ENCODE assay signal across 8 cellular contexts in genomic region chr4:51842554-51843308, GRCh38. TPM values are rescaled to one million over a fixed set of nuclear protein-coding genes. Genes with fewer than 3 reads are reported as not detected.
A peak's percentile ranks its signal among the peaks of the same experiment; 100 is the strongest.
DNase-seq lines count a peak whose midpoint lies in the region; ATAC-seq and TF ChIP-seq lines count a peak whose summit lies in the region.

TSS of gene DCUN1D4 (plus strand) at chr4:51843153. CDS start at chr4:51843243, 90 bp downstream.

- H3K27ac ChIP-seq in ovary = peak within 1 kb of the TSS; percentile 87 to 96
- peak within 1 kb of the TSS; percentile 79 to 95 (median 86) for H3K27ac ChIP-seq in thyroid gland

- H3K27me3 ChIP-seq in ovary (no peaks in the 10 kb centered on the region), thyroid gland (no peaks in the 10 kb centered on the region)

- no peaks in the 10 kb centered on the region for H3K9me3 Mint-ChIP-seq in activated naive CD8-positive, alpha-beta T cell treated with anti-CD3 and anti-CD28 coated beads, Interleukin-2, amount 50 U/mL, for 24 hours

- TF ChIP-seq CTCF in GM12874 (IDR thresholded peaks at IDR 0.05; ENCODE audit: insufficient read depth, low read depth, low read length) (peak; percentile 22; the same call in 1 of the 2 replicates), ovary (IDR thresholded peaks at IDR 0.05) (peak; percentile 34 to 76 (median 49)), thyroid gland (IDR thresholded peaks at IDR 0.05) (peak in 3 of 6 experiments; percentile 26 to 45 (median 40))

- H3K36me3 ChIP-seq in ovary (no peaks in the 10 kb centered on the region), thyroid gland (no peaks in the 10 kb centered on the region)

- ATAC-seq in HG02763 (IDR thresholded peaks at IDR 0.05; ENCODE audit: unreplicated experiment) (peak; percentile 94), Right ventricle myocardium inferior (peak; percentile 95)
- ATAC-seq in activated naive CD8-positive, alpha-beta T cell treated with anti-CD3 and anti-CD28 coated beads, Interleukin-2, amount 50 U/mL, for 24 hours = peak; percentile 92

- H3K4me1 ChIP-seq in ovary (ENCODE audit: insufficient read depth) (peaks cover 4% of the 10 kb centered on the region), thyroid gland (peaks cover 13% of the 10 kb centered on the region in 2 donors)

- peaks cover 19% of the 10 kb centered on the region for H3K4me1 Mint-ChIP-seq in activated naive CD8-positive, alpha-beta T cell treated with anti-CD3 and anti-CD28 coated beads, Interleukin-2, amount 50 U/mL, for 24 hours

- peak within 1 kb of the TSS; percentile 90 for H3K4me3 Mint-ChIP-seq in activated naive CD8-positive, alpha-beta T cell treated with anti-CD3 and anti-CD28 coated beads, Interleukin-2, amount 50 U/mL, for 24 hours

- no peaks in the 10 kb centered on the region for H3K36me3 Mint-ChIP-seq in activated naive CD8-positive, alpha-beta T cell treated with anti-CD3 and anti-CD28 coated beads, Interleukin-2, amount 50 U/mL, for 24 hours (ENCODE audit: low read depth)

- WGBS in ovary, 3 donors = 0% methylated on average over 50 to 68 of the region's 68 CpGs
- 0% methylated on average over 11 to 32 of the region's 68 CpGs for WGBS in thyroid gland, 2 donors

- peak; percentile 83 for TF ChIP-seq POLR2A in ovary (IDR thresholded peaks at IDR 0.05)
- peak; percentile 67 to 83 for TF ChIP-seq POLR2A in thyroid gland (IDR thresholded peaks at IDR 0.05)

- no peak for TF ChIP-seq EP300 in ovary (IDR thresholded peaks at IDR 0.05)

- H3K27me3 Mint-ChIP-seq in activated naive CD8-positive, alpha-beta T cell treated with anti-CD3 and anti-CD28 coated beads, Interleukin-2, amount 50 U/mL, for 24 hours = no peaks in the 10 kb centered on the region

- intact Hi-C loops in Right ventricle myocardium inferior (cut with DNase I) (loop anchor here (2.0 to 5.0 kb wide), 2 partner anchors 65 to 194 kb away; no protein-coding TSS in a partner anchor), ovary (cut with DNase I) (loop anchor here in 2 of 4 donors (5.0 to 10.0 kb wide), 3 partner anchors 52 to 1125 kb away; partner anchors contain the start of gene SGCB (in 1 of the 2)), thyroid gland (cut with DNase I) (loop anchor here (10.0 kb wide), 1 partner anchor 1532 kb away; the partner anchor contains the start of gene FIP1L1)

- H3K9me3 ChIP-seq in ovary = no peaks in the 10 kb centered on the region
- H3K9me3 ChIP-seq in thyroid gland = no peaks in the 10 kb centered on the region

- peak; percentile 95 for DNase-seq in NCI-H1417 treated with DMSO at 0.1 percent for 48 hours (lab: John Stamatoyannopoulos, UW)
- DNase-seq in SW480 (ENCODE audit: low spot score) = peak; percentile 96
- peak; percentile 99 for DNase-seq in activated naive CD8-positive, alpha-beta T cell treated with anti-CD3 and anti-CD28 coated beads, Interleukin-2, amount 50 U/mL, for 24 hours
- peak; percentile 100 for DNase-seq in Right ventricle myocardium inferior (ENCODE audit: missing footprints)
- peak; percentile 100 for DNase-seq in ovary
- peak; percentile 100 for DNase-seq in thyroid gland

- H3K27ac Mint-ChIP-seq in activated naive CD8-positive, alpha-beta T cell treated with anti-CD3 and anti-CD28 coated beads, Interleukin-2, amount 50 U/mL, for 24 hours = peak within 1 kb of the TSS; percentile 89

- H3K4me3 ChIP-seq in ovary = peak within 1 kb of the TSS; percentile 91
- peak within 1 kb of the TSS; percentile 78 to 85 (median 82) for H3K4me3 ChIP-seq in thyroid gland (replicated peaks in 1 of 3)

RNA-seq across cellular contexts. Expression of gene DCUN1D4, which starts in this region (rescaled TPM):
- total RNA-seq in Right ventricle myocardium inferior (38.7 TPM), ovary (100 to 1,000 TPM in 1 of 7 donors, 10 to 100 TPM in 6; 54.0 to 102 (median 73.4) TPM), thyroid gland (10 to 100 TPM; 44.6 to 81.4 (median 51.7) TPM)
- 10 to 100 TPM; 20.7 to 31.4 TPM for polyA plus RNA-seq in ovary

Comparison
In these comparisons a context has a peak if more than half of its experiments do, and no peak if none do; other contexts are left out.
1. Peak in every context shown above with its lines: DNase-seq, ATAC-seq, H3K4me3 ChIP-seq and H3K27ac ChIP-seq.